Comparison of ENCODE assay signal across 8 cellular contexts in genomic region chr1:161176468-161177111, GRCh38. TPM values are rescaled to one million over a fixed set of nuclear protein-coding genes. Genes with fewer than 3 reads are reported as not detected.
DNase-seq lines count a peak whose midpoint lies in the region; ATAC-seq and TF ChIP-seq lines count a peak whose summit lies in the region.

No MANE protein-coding gene starts in this region.

- peaks cover 24% of the 10 kb centered on the region for H3K36me3 Mint-ChIP-seq in osteocyte (ENCODE audit: unreplicated experiment)

- H3K4me3 ChIP-seq in GM12864 (ENCODE audit: low read depth, low read length): peak overlapping the region; percentile 67

- ATAC-seq in esophagus mucosa: peak; percentile 21

- H3K27me3 Mint-ChIP-seq in osteocyte (ENCODE audit: unreplicated experiment): no peaks in the 10 kb centered on the region

- DNase-seq in GM12864 (ENCODE audit: low read depth) (no peak), OCI-M1 (lab: John Stamatoyannopoulos, UW) (peak; percentile 58), osteocyte (ENCODE audit: extremely low spot score, unreplicated experiment) (no peak), COLO668 (lab: John Stamatoyannopoulos, UW; ENCODE audit: unreplicated experiment) (no peak), NCI-H2196 (lab: John Stamatoyannopoulos, UW; ENCODE audit: unreplicated experiment) (no peak), SIG-M5 (lab: John Stamatoyannopoulos, UW) (no peak), NCI-H748 (lab: John Stamatoyannopoulos, UW; ENCODE audit: unreplicated experiment) (no peak)

- peak overlapping the region; percentile 97 for H3K27ac Mint-ChIP-seq in osteocyte (ENCODE audit: unreplicated experiment)

- peak overlapping the region; percentile 100 for H3K4me3 Mint-ChIP-seq in osteocyte (ENCODE audit: unreplicated experiment)

- TF ChIP-seq CTCF in GM12864 (IDR thresholded peaks at IDR 0.05; ENCODE audit: low read depth, low read length, missing control alignments) (no peak), osteocyte (IDR thresholded peaks at IDR 0.05) (no peak)

- H3K9me3 Mint-ChIP-seq in osteocyte (ENCODE audit: unreplicated experiment): no peaks in the 10 kb centered on the region

- peaks cover 40% of the 10 kb centered on the region for H3K4me1 Mint-ChIP-seq in osteocyte (ENCODE audit: unreplicated experiment)

RNA-seq across cellular contexts. Expression of gene B4GALT3, which starts 0.7 kb away (rescaled TPM):
- 17.7 TPM for total RNA-seq in esophagus mucosa
- total RNA-seq in osteocyte: 21.7 and 24.3 TPM in 2 replicates

RNA-seq across cellular contexts. Expression of gene PPOX, which starts 10.4 kb away (rescaled TPM):
- 10.4 TPM for total RNA-seq in esophagus mucosa
- total RNA-seq in osteocyte: 37.1 and 37.9 TPM in 2 replicates

RNA-seq across cellular contexts. Expression of gene USP21, which starts 17.3 kb away (rescaled TPM):
- total RNA-seq in esophagus mucosa (15.6 TPM), osteocyte (25.5 and 27.5 TPM in 2 replicates)

RNA-seq across cellular contexts. Expression of gene ADAMTS4, which starts 22.3 kb away (rescaled TPM):
- total RNA-seq in esophagus mucosa: 1.3 TPM
- 1.2 TPM in 2 replicates for total RNA-seq in osteocyte

RNA-seq across cellular contexts. Expression of gene UFC1, which starts 22.8 kb away (rescaled TPM):
- total RNA-seq in esophagus mucosa (76.7 TPM), osteocyte (98.2 and 100 TPM in 2 replicates)
